Comparison of ENCODE assay signal across 22 cellular contexts in genomic region chr11:30370164-30370563, GRCh38.
"Had no signal": no experiment of that assay in that cellular context is flagged by ENCODE, and none has a peak within 500 bp of the region (broad histone marks: within the 10 kb centered on the region; RNA-seq: fewer than 3 reads in every experiment).

No MANE protein-coding gene starts in this region.

- DNase-seq: colonic mucosa; cortex of kidney; dermis blood vessel endothelial cell; dorsolateral prefrontal cortex; effector CD4-positive, alpha-beta T cell; effector CD8-positive, alpha-beta T cell; effector memory CD4-positive, alpha-beta T cell; effector memory CD8-positive, alpha-beta T cell; endodermal cell; erythroblast; esophagus squamous epithelium; foreskin fibroblast; foreskin keratinocyte; foreskin melanocyte; gastrocnemius medialis; glutamatergic neuron; head of caudate nucleus; heart left ventricle; heart right ventricle had no signal

- H3K4me3 ChIP-seq: colonic mucosa, coronary artery, dorsolateral prefrontal cortex, esophagus muscularis mucosa, esophagus squamous epithelium, gastrocnemius medialis, gastroesophageal sphincter, heart left ventricle, heart right ventricle had no signal
